In the genomic region with DNA sequence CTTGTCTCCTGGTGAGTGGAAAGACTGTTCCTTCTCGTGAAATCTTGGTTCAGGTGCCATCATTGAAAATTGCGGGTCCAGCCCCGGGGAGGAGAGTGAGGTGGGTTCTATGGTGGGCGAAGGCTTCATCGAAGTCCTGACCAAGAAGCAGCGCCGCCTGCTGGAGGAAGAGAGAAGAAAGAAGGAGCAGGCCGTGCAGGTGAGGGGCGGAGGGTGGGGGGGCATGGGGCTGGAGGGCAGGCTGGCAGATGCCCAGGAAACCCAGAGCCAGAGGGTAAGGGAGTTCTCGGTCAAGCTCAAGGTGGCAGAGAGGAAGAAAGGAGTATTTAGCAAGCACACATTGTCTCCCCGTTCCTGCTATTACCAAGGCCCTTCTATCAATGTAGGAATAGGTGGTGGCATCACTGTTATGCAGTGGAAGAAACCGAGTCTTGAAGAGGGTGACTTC, we compare ENCODE assay signal across 1 cellular context.
TF ChIP-seq lines count a peak whose summit lies in the region.

No MANE protein-coding gene starts in this region.

TF ChIP-seq in H1, 55 proteins besides CTCF, POLR2A, EP300 and RAD21:
- TF ChIP-seq SIRT6 (IDR thresholded peaks at IDR 0.05; ENCODE audit: low read length) (no peak), GTF2F1 (IDR thresholded peaks at IDR 0.05; ENCODE audit: borderline replicate concordance, low read depth, low read length) (no peak), ASH2L (IDR thresholded peaks at IDR 0.05; ENCODE audit: low read length) (no peak)
- TF ChIP-seq, protein P1, sequence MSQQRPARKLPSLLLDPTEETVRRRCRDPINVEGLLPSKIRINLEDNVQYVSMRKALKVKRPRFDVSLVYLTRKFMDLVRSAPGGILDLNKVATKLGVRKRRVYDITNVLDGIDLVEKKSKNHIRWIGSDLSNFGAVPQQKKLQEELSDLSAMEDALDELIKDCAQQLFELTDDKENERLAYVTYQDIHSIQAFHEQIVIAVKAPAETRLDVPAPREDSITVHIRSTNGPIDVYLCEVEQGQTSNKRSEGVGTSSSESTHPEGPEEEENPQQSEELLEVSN (IDR thresholded peaks at IDR 0.05): no peak
- TF ChIP-seq, protein P2, sequence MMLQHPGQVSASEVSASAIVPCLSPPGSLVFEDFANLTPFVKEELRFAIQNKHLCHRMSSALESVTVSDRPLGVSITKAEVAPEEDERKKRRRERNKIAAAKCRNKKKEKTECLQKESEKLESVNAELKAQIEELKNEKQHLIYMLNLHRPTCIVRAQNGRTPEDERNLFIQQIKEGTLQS (IDR thresholded peaks at IDR 0.05; ENCODE audit: insufficient read depth, low read depth, low read length): no peak
